ENCODE assay signal across 19 cellular contexts in the genomic region with DNA sequence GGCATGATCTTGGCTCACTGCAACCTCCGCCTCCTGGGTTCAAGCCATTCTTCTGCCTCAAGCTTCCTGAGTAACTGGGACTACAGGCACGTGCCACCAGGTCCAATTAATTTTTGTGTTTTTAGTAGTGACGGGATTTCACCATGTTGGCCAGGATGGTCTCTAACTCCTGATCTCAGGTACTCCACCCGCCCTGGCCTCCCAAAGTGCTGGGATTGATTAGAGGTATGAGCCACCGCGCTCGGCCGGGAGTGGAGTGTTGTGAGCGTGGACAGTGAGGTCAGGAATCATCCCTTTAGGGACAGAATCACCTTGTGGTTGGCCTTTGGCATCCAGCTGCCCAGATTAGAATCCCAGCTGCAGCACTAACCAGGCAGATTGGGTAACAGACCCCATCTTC. TPM values are rescaled to one million over a fixed set of nuclear protein-coding genes. Genes with fewer than 3 reads are reported as not detected.
DNase-seq lines count a peak whose midpoint lies in the region; FAIRE-seq and TF ChIP-seq lines count a peak whose summit lies in the region.
"Had no signal": no experiment of that assay in that cellular context is flagged by ENCODE, and none has a peak within 500 bp of the region (broad histone marks: within the 10 kb centered on the region; RNA-seq: fewer than 3 reads in every experiment).

No MANE protein-coding gene starts in this region.

- TF ChIP-seq CTCF in C4-2B (conservative IDR thresholded peaks at IDR 0.05) (no peak), ascending aorta (IDR thresholded peaks at IDR 0.05) (no peak), nephron progenitor cell (IDR thresholded peaks at IDR 0.05) (no peak), chondrocyte (IDR thresholded peaks at IDR 0.05) (no peak)

- H3K4me1 Mint-ChIP-seq in nephron progenitor cell (peaks cover 7% of the 10 kb centered on the region), chondrocyte (ENCODE audit: low read depth) (peaks cover 15% of the 10 kb centered on the region)

- intact Hi-C loops in ascending aorta (cut with DNase I): no loop called here

- H3K36me3 Mint-ChIP-seq in nephron progenitor cell (ENCODE audit: low read depth): peaks cover 32% of the 10 kb centered on the region
- H3K36me3 Mint-ChIP-seq in chondrocyte (ENCODE audit: low read depth): peaks cover 5% of the 10 kb centered on the region

- peaks cover 3% of the 10 kb centered on the region for H3K27me3 Mint-ChIP-seq in nephron progenitor cell (ENCODE audit: low read depth, poor library complexity)
- H3K27me3 Mint-ChIP-seq in chondrocyte (ENCODE audit: low read depth): no peaks in the 10 kb centered on the region

- H3K9me3 Mint-ChIP-seq in nephron progenitor cell: no peaks in the 10 kb centered on the region
- no peaks in the 10 kb centered on the region for H3K9me3 Mint-ChIP-seq in chondrocyte (ENCODE audit: low read depth)

- peaks cover 23 to 27% of the 10 kb centered on the region in 2 donors for H3K36me3 ChIP-seq in ascending aorta

- no peaks in the 10 kb centered on the region for H3K27me3 ChIP-seq in ascending aorta
- H3K27me3 ChIP-seq: SJSA1 had no signal

- H3K27ac ChIP-seq in C4-2B (peak overlapping the region; percentile 85), ascending aorta (peak overlapping the region; percentile 0 to 22)
- H3K27ac ChIP-seq: HL-60, SJSA1 had no signal

- DNase-seq in GM12891 (ENCODE audit: insufficient read length, low spot score) (no peak), ascending aorta (ENCODE audit: low spot score in 2 of 2) (no peak), nephron progenitor cell (no peak), hepatic stellate cell (ENCODE audit: low spot score) (no peak), NCI-H187 treated with DMSO at 0.1 percent for 48 hours (lab: John Stamatoyannopoulos, UW) (no peak), chondrocyte (ENCODE audit: low spot score) (no peak)
- no peak for DNase-seq in activated naive CD4-positive, alpha-beta T cell treated with anti-CD3 and anti-CD28 coated beads, Interleukin-2, amount 50 U/mL, for 16 hours
- DNase-seq: ACHN, C1 segment of cervical spinal cord, DND-41, H7, IMR-90, NCI-H1417, NCI-H2029, NCI-H2171 had no signal

- peak; percentile 38 for FAIRE-seq in GM12891 (lab: Jason Lieb, UNC)
- FAIRE-seq: G401.6 had no signal

- H3K4me3 ChIP-seq in ascending aorta: no peak overlapping the region
- H3K4me3 ChIP-seq: SJSA1 had no signal

- H3K4me3 Mint-ChIP-seq in nephron progenitor cell: no peak overlapping the region
- no peak overlapping the region for H3K4me3 Mint-ChIP-seq in chondrocyte (ENCODE audit: unreplicated experiment)

- H3K27ac Mint-ChIP-seq in nephron progenitor cell: peak overlapping the region; percentile 91
- H3K27ac Mint-ChIP-seq in chondrocyte (ENCODE audit: unreplicated experiment): no peak overlapping the region

- no peak for TF ChIP-seq POLR2A in GM12891 (IDR thresholded peaks at IDR 0.05; ENCODE audit: low read depth, low read length)

- no peaks in the 10 kb centered on the region for H3K9me3 ChIP-seq in ascending aorta
- H3K9me3 ChIP-seq: SJSA1 had no signal

- peaks cover 5 to 8% of the 10 kb centered on the region in 2 donors for H3K4me1 ChIP-seq in ascending aorta
- H3K4me1 ChIP-seq: SJSA1 had no signal

TF ChIP-seq in GM12891, 5 proteins besides CTCF, POLR2A, EP300 and RAD21:
- TF ChIP-seq POLR2AphosphoS5 (IDR thresholded peaks at IDR 0.05; ENCODE audit: low read depth, low read length) (no peak), PAX5 (IDR thresholded peaks at IDR 0.05; ENCODE audit: insufficient read depth, low read length, severe bottlenecking) (no peak), SPI1 (IDR thresholded peaks at IDR 0.05; ENCODE audit: low read depth, low read length) (no peak), POU2F2 (IDR thresholded peaks at IDR 0.05; ENCODE audit: low read depth, low read length) (no peak), TAF1 (IDR thresholded peaks at IDR 0.05; ENCODE audit: low read depth, low read length) (no peak)

RNA-seq across cellular contexts. Expression of a gene that starts 10.3 kb away (rescaled TPM):
- polyA plus RNA-seq in GM12891 (2012; ENCODE audit: low read depth, missing spikeins): 3.7 TPM
- total RNA-seq in ascending aorta: 161 TPM
- total RNA-seq in chondrocyte: 61.7 to 113 TPM (median 104 TPM) in 3 replicates

RNA-seq across cellular contexts. Expression of a gene that starts 12.3 kb away (rescaled TPM):
- 18.5 TPM for polyA plus RNA-seq in GM12891 (2012; ENCODE audit: low read depth, missing spikeins)
- total RNA-seq in ascending aorta (72.2 TPM), chondrocyte (76.3 to 79.0 TPM (median 77.3 TPM) in 3 replicates)

RNA-seq across cellular contexts. Expression of a gene that starts 36.0 kb away (rescaled TPM):
- 99.2 TPM for polyA plus RNA-seq in GM12891 (2012; ENCODE audit: low read depth, missing spikeins)
- total RNA-seq in ascending aorta (75.9 TPM), chondrocyte (45.8 to 75.3 TPM (median 53.0 TPM) in 3 replicates)

RNA-seq across cellular contexts. Expression of a gene that starts 36.1 kb away (rescaled TPM):
- 49.7 TPM for polyA plus RNA-seq in GM12891 (2012; ENCODE audit: low read depth, missing spikeins)
- total RNA-seq in ascending aorta (0.64 TPM), chondrocyte (18.3 to 26.6 TPM (median 21.4 TPM) in 3 replicates)

RNA-seq across cellular contexts. Expression of a gene that starts 38.7 kb away (rescaled TPM):
- polyA plus RNA-seq in GM12891 (2012; ENCODE audit: low read depth, missing spikeins): 5.4 TPM
- total RNA-seq in ascending aorta (23.6 TPM), chondrocyte (23.8 to 33.9 TPM (median 28.1 TPM) in 3 replicates)
